Comparison of ENCODE assay signal across 10 cellular contexts in genomic region chr13:113726961-113727411, GRCh38. TPM values are rescaled to one million over a fixed set of nuclear protein-coding genes. Genes with fewer than 3 reads are reported as not detected.
DNase-seq lines count a peak whose midpoint lies in the region; ATAC-seq and TF ChIP-seq lines count a peak whose summit lies in the region.
"Had no signal": no experiment of that assay in that cellular context is flagged by ENCODE, and none has a peak within 500 bp of the region (broad histone marks: within the 10 kb centered on the region; RNA-seq: fewer than 3 reads in every experiment).

No MANE protein-coding gene starts in this region.

- no peaks in the 10 kb centered on the region for H3K4me1 ChIP-seq in iPS-20b (ENCODE audit: insufficient read depth, low read length)

- H3K27me3 ChIP-seq in iPS-20b (ENCODE audit: insufficient read depth, low read length) = no peaks in the 10 kb centered on the region
- H3K27me3 ChIP-seq: Peyer's patch had no signal

- peak; percentile 27 for DNase-seq in EL
- DNase-seq in activated T-helper 2 cell treated with anti-CD3 and anti-CD28 coated beads, Interferon-gamma antibody, Interleukin-2, Interleukin-4, amounts not matched to agents 10 μg/mL and 5 μg/mL and 100 μg/mL, durations not matched to agents 14 hours and 24 hours and 36 hours (ENCODE audit: low spot score) = no peak
- no peak for DNase-seq in GOT3 (lab: John Stamatoyannopoulos, UW)
- no peak for DNase-seq in activated CD4-positive, CD25-positive, alpha-beta regulatory T cell treated with anti-CD3 and anti-CD28 coated beads, Interleukin-2, amount 50 U/mL, for 72 hours
- no peak for DNase-seq in NCI-H82 (lab: John Stamatoyannopoulos, UW)

- ATAC-seq in GM21723 (IDR thresholded peaks at IDR 0.05; ENCODE audit: unreplicated experiment) = no peak

- H3K27me3 Mint-ChIP-seq in activated T-helper 2 cell treated with anti-CD3 and anti-CD28 coated beads, Interferon-gamma antibody, Interleukin-2, Interleukin-4, amounts not matched to agents 10 μg/mL and 5 μg/mL and 100 μg/mL, durations not matched to agents 14 hours and 24 hours and 36 hours (ENCODE audit: low read depth) = no peaks in the 10 kb centered on the region

- no peaks in the 10 kb centered on the region for H3K9me3 Mint-ChIP-seq in activated T-helper 2 cell treated with anti-CD3 and anti-CD28 coated beads, Interferon-gamma antibody, Interleukin-2, Interleukin-4, amounts not matched to agents 10 μg/mL and 5 μg/mL and 100 μg/mL, durations not matched to agents 14 hours and 24 hours and 36 hours

- H3K4me3 ChIP-seq in iPS-20b (ENCODE audit: low read length) = peak overlapping the region; percentile 50; the same call in 1 of the 2 replicates

- no peaks in the 10 kb centered on the region for H3K36me3 Mint-ChIP-seq in activated T-helper 2 cell treated with anti-CD3 and anti-CD28 coated beads, Interferon-gamma antibody, Interleukin-2, Interleukin-4, amounts not matched to agents 10 μg/mL and 5 μg/mL and 100 μg/mL, durations not matched to agents 14 hours and 24 hours and 36 hours (ENCODE audit: low read depth)

- no peak overlapping the region for H3K9ac ChIP-seq in iPS-20b (ENCODE audit: low read depth, low read length)

- no peaks in the 10 kb centered on the region for H3K36me3 ChIP-seq in iPS-20b (ENCODE audit: insufficient read depth, low read depth, low read length)
- H3K36me3 ChIP-seq: Peyer's patch had no signal

- peak overlapping the region; percentile 33 for H3K4me3 Mint-ChIP-seq in activated T-helper 2 cell treated with anti-CD3 and anti-CD28 coated beads, Interferon-gamma antibody, Interleukin-2, Interleukin-4, amounts not matched to agents 10 μg/mL and 5 μg/mL and 100 μg/mL, durations not matched to agents 14 hours and 24 hours and 36 hours (ENCODE audit: low read depth)

- no peaks in the 10 kb centered on the region for H3K9me3 ChIP-seq in iPS-20b (ENCODE audit: insufficient read depth, low read depth, low read length)

- H3K4me1 Mint-ChIP-seq in activated T-helper 2 cell treated with anti-CD3 and anti-CD28 coated beads, Interferon-gamma antibody, Interleukin-2, Interleukin-4, amounts not matched to agents 10 μg/mL and 5 μg/mL and 100 μg/mL, durations not matched to agents 14 hours and 24 hours and 36 hours (ENCODE audit: low read depth) = peaks cover 4% of the 10 kb centered on the region

- H3K27ac Mint-ChIP-seq in activated T-helper 2 cell treated with anti-CD3 and anti-CD28 coated beads, Interferon-gamma antibody, Interleukin-2, Interleukin-4, amounts not matched to agents 10 μg/mL and 5 μg/mL and 100 μg/mL, durations not matched to agents 14 hours and 24 hours and 36 hours = no peak overlapping the region

- no peak for TF ChIP-seq CTCF in 22Rv1 (IDR thresholded peaks at IDR 0.05)

- intact Hi-C loops in activated T-helper 2 cell treated with anti-CD3 and anti-CD28 coated beads, Interferon-gamma antibody, Interleukin-2, Interleukin-4, amounts not matched to agents 10 μg/mL and 5 μg/mL and 100 μg/mL, durations not matched to agents 14 hours and 24 hours and 36 hours (cut with micrococcal nuclease) = no loop called here

- H3K27ac ChIP-seq in 22Rv1 (peak overlapping the region; percentile 64), iPS-20b (ENCODE audit: low read length) (no peak overlapping the region)
- H3K27ac ChIP-seq: epithelial cell of prostate had no signal

RNA-seq across cellular contexts. Expression of gene TMEM255B, which starts 32.0 kb away (rescaled TPM):
- total RNA-seq in activated T-helper 2 cell treated with anti-CD3 and anti-CD28 coated beads, Interferon-gamma antibody, Interleukin-2, Interleukin-4, amounts not matched to agents 10 μg/mL and 5 μg/mL and 100 μg/mL, durations not matched to agents 14 hours and 24 hours and 36 hours = 2.1 and 2.2 TPM in 2 replicates

RNA-seq across cellular contexts. Expression of gene GRK1, which starts 60.0 kb away (rescaled TPM):
- total RNA-seq in activated T-helper 2 cell treated with anti-CD3 and anti-CD28 coated beads, Interferon-gamma antibody, Interleukin-2, Interleukin-4, amounts not matched to agents 10 μg/mL and 5 μg/mL and 100 μg/mL, durations not matched to agents 14 hours and 24 hours and 36 hours = 0.09 and 0.11 TPM in 2 replicates
